13 cellular contexts compared by ENCODE assay signal in the genomic region with DNA sequence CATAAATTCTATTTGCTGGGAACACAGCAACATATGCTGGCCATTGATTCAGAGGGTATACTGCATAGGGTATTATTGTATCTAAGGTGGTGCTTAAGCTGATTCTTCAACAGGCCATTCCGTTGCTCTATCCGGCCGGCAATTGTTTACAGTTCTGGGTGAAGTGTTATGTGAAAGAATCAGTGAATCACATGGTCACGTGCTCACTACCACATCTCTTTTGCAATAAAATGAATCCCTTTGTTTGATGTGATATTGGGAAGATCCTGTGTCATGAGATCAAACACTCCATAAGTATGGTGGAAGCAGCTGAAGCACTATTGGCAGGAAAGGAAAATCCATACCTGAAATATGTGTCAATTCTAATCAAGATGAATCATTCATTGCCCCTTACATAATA.
"Had no signal": no experiment of that assay in that cellular context is flagged by ENCODE, and none has a peak within 500 bp of the region (broad histone marks: within the 10 kb centered on the region; RNA-seq: fewer than 3 reads in every experiment).

No MANE protein-coding gene starts in this region.

- DNase-seq: activated CD4-positive, alpha-beta T cell treated with anti-CD3 and anti-CD28 coated beads, Interleukin-2, amount 50 U/mL, for 48 hours; activated CD8-positive, alpha-beta memory T cell treated with anti-CD3 and anti-CD28 coated beads, Interleukin-2, amount 50 U/mL, for 4 hours; activated effector memory CD4-positive, alpha-beta T cell treated with anti-CD3 and anti-CD28 coated beads, Interleukin-2, amount 50 U/mL, for 16 hours; activated T-cell treated with anti-CD3 and anti-CD28 coated beads, Interleukin-2, amount 50 U/mL, for 48 hours; brain microvascular endothelial cell; naive B cell; posterior cingulate gyrus; retina; stimulated activated CD4-positive, alpha-beta T cell treated with anti-CD3 and anti-CD28 coated beads, Interleukin-12 subunit alpha, Interleukin-12 subunit beta, amount 100 ng/mL, for 4 hours; stimulated activated CD4-positive, alpha-beta T cell treated with anti-CD3 and anti-CD28 coated beads, Interleukin-2, amount 100 ng/mL, for 24 hours had no signal

- H3K27me3 Mint-ChIP-seq: activated naive CD8-positive, alpha-beta T cell had no signal

- H3K4me3 ChIP-seq: hepatocyte, thoracic aorta had no signal

- H3K27ac ChIP-seq: brain microvascular endothelial cell, hepatocyte, thoracic aorta had no signal

- H3K4me3 Mint-ChIP-seq: naive B cell had no signal

- H3K9me3 ChIP-seq: thoracic aorta had no signal

- H3K27me3 ChIP-seq: brain microvascular endothelial cell, hepatocyte had no signal

- H3K36me3 Mint-ChIP-seq: naive B cell had no signal

- H3K9me3 Mint-ChIP-seq: naive B cell had no signal

- H3K27ac Mint-ChIP-seq: naive B cell had no signal

- H3K36me3 ChIP-seq: brain microvascular endothelial cell, thoracic aorta had no signal
